ENCODE assay signal across 9 cellular contexts in genomic region chr5:33423018-33423630, GRCh38. TPM values are rescaled to one million over a fixed set of nuclear protein-coding genes. Genes with fewer than 3 reads are reported as not detected.
A peak's percentile ranks its signal among the peaks of the same experiment; 100 is the strongest.
DNase-seq lines count a peak whose midpoint lies in the region; ATAC-seq and TF ChIP-seq lines count a peak whose summit lies in the region.
"Had no signal": no experiment of that assay in that cellular context is flagged by ENCODE, and none has a peak within 500 bp of the region (broad histone marks: within the 10 kb centered on the region; RNA-seq: fewer than 3 reads in every experiment).

No MANE protein-coding gene starts in this region.

- H3K4me1 ChIP-seq in colonic mucosa (no peaks in the 10 kb centered on the region), parathyroid adenoma (no peaks in the 10 kb centered on the region)
- H3K4me1 ChIP-seq: SJSA1 had no signal

- H3K9me3 ChIP-seq in colonic mucosa (no peaks in the 10 kb centered on the region), parathyroid adenoma (ENCODE audit: control insufficient read depth, low read length) (no peaks in the 10 kb centered on the region)
- H3K9me3 ChIP-seq: SJSA1 had no signal

- H2AFZ ChIP-seq in parathyroid adenoma, result no peak overlapping the region

- intact Hi-C loops in colonic mucosa (cut with DNase I), result loop anchor here (5.0 kb wide), 1 partner anchor 716 kb away; no protein-coding TSS in a partner anchor

- H3K4me3 ChIP-seq in colonic mucosa, result no peak overlapping the region
- H3K4me3 ChIP-seq in parathyroid adenoma (ENCODE audit: low read depth, low read length), result no peak overlapping the region
- H3K4me3 ChIP-seq: SJSA1 had no signal

- H3K4me2 ChIP-seq in parathyroid adenoma (ENCODE audit: low read length), result no peak overlapping the region

- H3K27ac ChIP-seq in colonic mucosa (no peak overlapping the region), parathyroid adenoma (no peak overlapping the region)
- H3K27ac ChIP-seq: SJSA1 had no signal

- H3K79me2 ChIP-seq in parathyroid adenoma, result no peaks in the 10 kb centered on the region

- peak; percentile 51 for ATAC-seq in GM21360 (IDR thresholded peaks at IDR 0.05; ENCODE audit: unreplicated experiment)
- no peak for ATAC-seq in HG02840 (IDR thresholded peaks at IDR 0.05; ENCODE audit: low FRiP score, unreplicated experiment)
- no peak for ATAC-seq in GM18861 (IDR thresholded peaks at IDR 0.05; ENCODE audit: unreplicated experiment)

- DNase-seq in NCI-H2171 (lab: John Stamatoyannopoulos, UW) (peak; percentile 11), colonic mucosa (no peak), NCI-H187 (lab: John Stamatoyannopoulos, UW) (no peak)
- DNase-seq in activated CD8-positive, alpha-beta memory T cell treated with anti-CD3 and anti-CD28 coated beads, Interleukin-2, amount 50 U/mL, for 48 hours, result no peak

- H3K36me3 ChIP-seq in colonic mucosa (no peaks in the 10 kb centered on the region), parathyroid adenoma (ENCODE audit: control insufficient read depth, insufficient read depth, low read length) (no peaks in the 10 kb centered on the region)
- H3K36me3 ChIP-seq: SJSA1 had no signal

- H3K27me3 ChIP-seq in colonic mucosa (no peaks in the 10 kb centered on the region), parathyroid adenoma (ENCODE audit: control insufficient read depth, insufficient read depth, low read length) (peaks cover 3% of the 10 kb centered on the region)
- H3K27me3 ChIP-seq: SJSA1 had no signal

- no peak overlapping the region for H3K9ac ChIP-seq in colonic mucosa (ENCODE audit: low read depth in 2 of 2, low read length in 2 of 2)
- H3K9ac ChIP-seq in parathyroid adenoma, result no peak overlapping the region

- TF ChIP-seq CTCF in colonic mucosa (IDR thresholded peaks at IDR 0.05), result peak; percentile 30
- TF ChIP-seq CTCF in parathyroid adenoma (IDR thresholded peaks at IDR 0.05), result peak; percentile 8

RNA-seq across cellular contexts. Expression of gene TARS1, which starts 17.6 kb away (rescaled TPM):
- 100 to 1,000 TPM; 146 to 187 TPM for total RNA-seq in colonic mucosa
